Comparison of ENCODE assay signal across 1 cellular context in the genomic region with DNA sequence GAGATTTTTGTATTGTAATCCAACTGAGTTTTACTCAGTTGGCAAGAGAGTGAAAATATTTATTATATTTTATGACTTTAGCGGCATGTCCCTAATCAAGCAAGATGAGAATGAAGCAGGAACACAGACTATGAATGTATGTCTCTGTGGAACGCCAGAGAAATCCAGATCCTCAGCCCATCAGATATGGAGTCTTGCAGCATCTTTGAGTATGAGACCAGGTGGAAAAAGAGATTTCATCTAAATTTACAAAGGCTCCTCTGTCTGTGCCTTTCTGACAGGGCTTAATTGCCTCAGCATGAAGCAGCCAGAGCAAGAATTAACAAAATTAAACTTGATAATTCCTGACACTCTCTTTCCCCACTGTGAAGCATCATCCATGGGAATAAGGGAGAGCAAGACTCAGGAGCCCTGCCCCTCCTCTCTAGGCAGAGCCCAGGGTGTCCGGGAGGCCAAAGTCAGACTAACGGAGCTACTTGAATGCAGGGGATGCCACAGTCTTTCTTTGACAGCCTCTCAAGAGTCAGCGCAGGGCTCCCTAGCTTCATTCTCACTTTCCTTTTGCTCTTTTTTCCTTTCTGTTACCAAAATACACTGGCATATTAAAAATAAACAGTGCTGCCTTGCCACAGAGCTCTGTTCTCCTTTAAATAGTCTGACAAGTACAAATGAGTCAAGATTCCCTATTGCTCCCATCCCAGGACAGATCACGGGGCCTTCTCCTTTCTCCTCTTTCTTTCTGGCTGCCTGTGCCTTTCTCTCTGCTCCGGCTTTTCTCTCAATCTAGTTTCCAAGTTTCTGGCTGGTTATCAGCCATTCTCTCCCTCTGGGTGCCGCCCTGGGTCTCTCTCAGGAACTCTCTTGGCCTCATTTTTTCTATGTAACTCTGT.
TF ChIP-seq lines count a peak whose summit lies in the region.

No MANE protein-coding gene starts in this region.

TF ChIP-seq in SK-N-SH, 30 proteins besides CTCF, POLR2A, EP300 and RAD21 (continued from another document):
- TF ChIP-seq, protein P1, sequence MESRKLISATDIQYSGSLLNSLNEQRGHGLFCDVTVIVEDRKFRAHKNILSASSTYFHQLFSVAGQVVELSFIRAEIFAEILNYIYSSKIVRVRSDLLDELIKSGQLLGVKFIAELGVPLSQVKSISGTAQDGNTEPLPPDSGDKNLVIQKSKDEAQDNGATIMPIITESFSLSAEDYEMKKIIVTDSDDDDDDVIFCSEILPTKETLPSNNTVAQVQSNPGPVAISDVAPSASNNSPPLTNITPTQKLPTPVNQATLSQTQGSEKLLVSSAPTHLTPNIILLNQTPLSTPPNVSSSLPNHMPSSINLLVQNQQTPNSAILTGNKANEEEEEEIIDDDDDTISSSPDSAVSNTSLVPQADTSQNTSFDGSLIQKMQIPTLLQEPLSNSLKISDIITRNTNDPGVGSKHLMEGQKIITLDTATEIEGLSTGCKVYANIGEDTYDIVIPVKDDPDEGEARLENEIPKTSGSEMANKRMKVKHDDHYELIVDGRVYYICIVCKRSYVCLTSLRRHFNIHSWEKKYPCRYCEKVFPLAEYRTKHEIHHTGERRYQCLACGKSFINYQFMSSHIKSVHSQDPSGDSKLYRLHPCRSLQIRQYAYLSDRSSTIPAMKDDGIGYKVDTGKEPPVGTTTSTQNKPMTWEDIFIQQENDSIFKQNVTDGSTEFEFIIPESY (IDR thresholded peaks at IDR 0.05; ENCODE audit: borderline replicate concordance, low read depth): no peak
- no peak for TF ChIP-seq ELF1 (IDR thresholded peaks at IDR 0.05)
- TF ChIP-seq, protein P2, sequence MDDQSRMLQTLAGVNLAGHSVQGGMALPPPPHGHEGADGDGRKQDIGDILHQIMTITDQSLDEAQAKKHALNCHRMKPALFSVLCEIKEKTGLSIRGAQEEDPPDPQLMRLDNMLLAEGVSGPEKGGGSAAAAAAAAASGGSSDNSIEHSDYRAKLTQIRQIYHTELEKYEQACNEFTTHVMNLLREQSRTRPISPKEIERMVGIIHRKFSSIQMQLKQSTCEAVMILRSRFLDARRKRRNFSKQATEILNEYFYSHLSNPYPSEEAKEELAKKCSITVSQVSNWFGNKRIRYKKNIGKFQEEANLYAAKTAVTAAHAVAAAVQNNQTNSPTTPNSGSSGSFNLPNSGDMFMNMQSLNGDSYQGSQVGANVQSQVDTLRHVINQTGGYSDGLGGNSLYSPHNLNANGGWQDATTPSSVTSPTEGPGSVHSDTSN (IDR thresholded peaks at IDR 0.05): peak; percentile 82
- TF ChIP-seq GATA2 (CRISPR knock-in tag; IDR thresholded peaks at IDR 0.05): no peak
- TF ChIP-seq NRF1 (IDR thresholded peaks at IDR 0.05; ENCODE audit: low read depth, low read length): no peak
- no peak for TF ChIP-seq TEAD4 (IDR thresholded peaks at IDR 0.05; ENCODE audit: borderline replicate concordance, insufficient read depth)
- TF ChIP-seq CHD2 (IDR thresholded peaks at IDR 0.05; ENCODE audit: low read length, partially characterized antibody): no peak
- no peak for TF ChIP-seq YY1 (IDR thresholded peaks at IDR 0.05; ENCODE audit: low read depth)
- TF ChIP-seq SIN3A (IDR thresholded peaks at IDR 0.05; ENCODE audit: borderline replicate concordance, low read depth, low read length): 0 out of 2 replicates have a peak, but pooled peaks have one; percentile 10
- TF ChIP-seq, protein P3, sequence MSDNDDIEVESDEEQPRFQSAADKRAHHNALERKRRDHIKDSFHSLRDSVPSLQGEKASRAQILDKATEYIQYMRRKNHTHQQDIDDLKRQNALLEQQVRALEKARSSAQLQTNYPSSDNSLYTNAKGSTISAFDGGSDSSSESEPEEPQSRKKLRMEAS (IDR thresholded peaks at IDR 0.05; ENCODE audit: low read depth): peak; percentile 7
- TF ChIP-seq NFIC (IDR thresholded peaks at IDR 0.05; ENCODE audit: borderline replicate concordance): 0 out of 2 replicates have a peak, but pooled peaks have one; percentile 7
- no peak for TF ChIP-seq TAF1 (IDR thresholded peaks at IDR 0.05; ENCODE audit: borderline replicate concordance, low read depth, low read length)
- TF ChIP-seq, protein P4, sequence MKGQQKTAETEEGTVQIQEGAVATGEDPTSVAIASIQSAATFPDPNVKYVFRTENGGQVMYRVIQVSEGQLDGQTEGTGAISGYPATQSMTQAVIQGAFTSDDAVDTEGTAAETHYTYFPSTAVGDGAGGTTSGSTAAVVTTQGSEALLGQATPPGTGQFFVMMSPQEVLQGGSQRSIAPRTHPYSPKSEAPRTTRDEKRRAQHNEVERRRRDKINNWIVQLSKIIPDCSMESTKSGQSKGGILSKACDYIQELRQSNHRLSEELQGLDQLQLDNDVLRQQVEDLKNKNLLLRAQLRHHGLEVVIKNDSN (IDR thresholded peaks at IDR 0.05; ENCODE audit: borderline replicate concordance, low read depth): peak; percentile 21; the same call in 1 of the 2 replicates
- TF ChIP-seq POLR2AphosphoS5 (IDR thresholded peaks at IDR 0.05; ENCODE audit: low read depth, low read length): no peak; the same call in 1 of the 2 replicates
- TF ChIP-seq RFX5 (IDR thresholded peaks at IDR 0.05; ENCODE audit: low read length): no peak
- no peak for TF ChIP-seq EZH2phosphoT487 (IDR thresholded peaks at IDR 0.05; ENCODE audit: borderline replicate concordance, low read depth)
- no peak for TF ChIP-seq MXI1 (IDR thresholded peaks at IDR 0.05; ENCODE audit: low read depth, low read length)
- TF ChIP-seq, protein P5, sequence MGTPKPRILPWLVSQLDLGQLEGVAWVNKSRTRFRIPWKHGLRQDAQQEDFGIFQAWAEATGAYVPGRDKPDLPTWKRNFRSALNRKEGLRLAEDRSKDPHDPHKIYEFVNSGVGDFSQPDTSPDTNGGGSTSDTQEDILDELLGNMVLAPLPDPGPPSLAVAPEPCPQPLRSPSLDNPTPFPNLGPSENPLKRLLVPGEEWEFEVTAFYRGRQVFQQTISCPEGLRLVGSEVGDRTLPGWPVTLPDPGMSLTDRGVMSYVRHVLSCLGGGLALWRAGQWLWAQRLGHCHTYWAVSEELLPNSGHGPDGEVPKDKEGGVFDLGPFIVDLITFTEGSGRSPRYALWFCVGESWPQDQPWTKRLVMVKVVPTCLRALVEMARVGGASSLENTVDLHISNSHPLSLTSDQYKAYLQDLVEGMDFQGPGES (IDR thresholded peaks at IDR 0.05; ENCODE audit: low read depth, low read length): no peak
- no peak for TF ChIP-seq FOXJ3 (CRISPR knock-in tag; IDR thresholded peaks at IDR 0.05)
